Comparison of ENCODE assay signal across 26 cellular contexts in genomic region chr10:101299211-101299610, GRCh38. TPM values are rescaled to one million over a fixed set of nuclear protein-coding genes. Genes with fewer than 3 reads are reported as not detected.
DNase-seq lines count a peak whose midpoint lies in the region; ATAC-seq, FAIRE-seq and TF ChIP-seq lines count a peak whose summit lies in the region.
"Had no signal": no experiment of that assay in that cellular context is flagged by ENCODE, and none has a peak within 500 bp of the region (broad histone marks: within the 10 kb centered on the region; RNA-seq: fewer than 3 reads in every experiment).

No MANE protein-coding gene starts in this region.

- H4K20me1 ChIP-seq in GM12878 (ENCODE audit: control insufficient read depth, insufficient read depth) = no peaks in the 10 kb centered on the region; the same call in 1 of the 2 replicates

- no peak overlapping the region for H3K9ac ChIP-seq in GM12878 (ENCODE audit: control insufficient read depth, insufficient read depth, low read length)
- H3K9ac ChIP-seq: BLaER1 treated with 17β-estradiol and CSF1 and Interleukin-3, amounts not matched to agents 10 nM and 100 nM; GM23248 had no signal

- TF ChIP-seq POLR2A in GM12878 (IDR thresholded peaks at IDR 0.05; ENCODE audit: low read depth, low read length) = no peak

- no peak overlapping the region for H3K4me3 Mint-ChIP-seq in progenitor cell of endocrine pancreas (ENCODE audit: low read depth)
- H3K4me3 Mint-ChIP-seq: CD4-positive, alpha-beta T cell; CD8-positive, alpha-beta memory T cell; H9; HFFc6 had no signal

- no peak overlapping the region for H3K4me3 ChIP-seq in HEK293 (ENCODE audit: low read depth, low read length)
- H3K4me3 ChIP-seq in GM12878 = no peak overlapping the region
- H3K4me3 ChIP-seq: A549; BLaER1 treated with 17β-estradiol and CSF1 and Interleukin-3, amounts not matched to agents 10 nM and 100 nM; GM23248 had no signal

- no peaks in the 10 kb centered on the region for H3K4me1 Mint-ChIP-seq in progenitor cell of endocrine pancreas (ENCODE audit: low read depth)
- H3K4me1 Mint-ChIP-seq: CD14-positive monocyte had no signal

- intact Hi-C loops in GM12878 (cut with micrococcal nuclease; ENCODE audit: unreplicated experiment) = loop anchor here (2.0 to 5.0 kb wide), 2 partner anchors 143 to 272 kb away; no protein-coding TSS in a partner anchor

- no TSS peak for BruUV-seq in GM12878 (replicated peaks; lab: Mats Ljungman, UMichigan)

- no peaks in the 10 kb centered on the region for H3K9me3 Mint-ChIP-seq in progenitor cell of endocrine pancreas (ENCODE audit: low read depth)
- H3K9me3 Mint-ChIP-seq: CD4-positive, alpha-beta T cell; CD8-positive, alpha-beta memory T cell; H9; HFFc6 had no signal

- TF ChIP-seq CTCF in HEK293 (tag by site-specific recombination; IDR thresholded peaks at IDR 0.05) = no peak
- TF ChIP-seq CTCF in GM12878 (IDR thresholded peaks at IDR 0.05 in 2 of 3, conservative IDR thresholded peaks at IDR 0.05 in 1 of 3; ENCODE audit: control insufficient read depth in 2 of 3, extremely low read depth in 1 of 3, insufficient read depth in 1 of 3, low read depth in 3 of 3, low read length in 3 of 3) = no peak
- no peak for TF ChIP-seq CTCF in progenitor cell of endocrine pancreas (IDR thresholded peaks at IDR 0.05; ENCODE audit: unreplicated experiment)

- no peak for TF ChIP-seq RAD21 in GM12878 (IDR thresholded peaks at IDR 0.05; ENCODE audit: insufficient read depth, low read depth, low read length)

- 16% methylated on average over 6 of the region's 6 CpGs for WGBS in GM12878 (ENCODE audit: insufficient coverage, insufficient replicate concordance, low lambda C conversion rate, missing lambda C conversion rate)

- peaks cover 0 to 6% of the 10 kb centered on the region in 2 experiments; a peak in 3 of 4 replicates for H3K27me3 ChIP-seq in GM12878 (replicated peaks in 1 of 2; ENCODE audit: control insufficient read depth in 2 of 2, insufficient read depth in 2 of 2, low read length in 1 of 2)
- H3K27me3 ChIP-seq: BE2C had no signal

- H3K4me1 ChIP-seq in HEK293 (ENCODE audit: control insufficient read depth, insufficient read depth, low read length) = no peaks in the 10 kb centered on the region
- no peaks in the 10 kb centered on the region for H3K4me1 ChIP-seq in GM12878 (ENCODE audit: control insufficient read depth, insufficient read depth, low read length)
- H3K4me1 ChIP-seq: A549; BLaER1 treated with 17β-estradiol and CSF1 and Interleukin-3, amounts not matched to agents 10 nM and 100 nM had no signal

- RAD21 ChIA-PET in GM12878 (lab: Charles Lee; ENCODE audit: unreplicated experiment) = no interaction called here

- no peaks in the 10 kb centered on the region for H3K36me3 Mint-ChIP-seq in progenitor cell of endocrine pancreas (ENCODE audit: insufficient read depth)
- H3K36me3 Mint-ChIP-seq: CD14-positive monocyte; CD8-positive, alpha-beta memory T cell had no signal

- H3K27ac Mint-ChIP-seq in progenitor cell of endocrine pancreas = peak overlapping the region; percentile 62
- H3K27ac Mint-ChIP-seq: CD14-positive monocyte; CD4-positive, alpha-beta T cell; H9; HFFc6 had no signal

- no peak for TF ChIP-seq EP300 in GM12878 (IDR thresholded peaks at IDR 0.05; ENCODE audit: borderline replicate concordance in 1 of 2, control insufficient read depth in 1 of 2, low read depth in 2 of 2, low read length in 2 of 2)

- no peak for FAIRE-seq in GM12878 (lab: Jason Lieb, UNC)
- FAIRE-seq: A549, D721Med, GM12891, GM18507 had no signal

- H3K9me3 ChIP-seq in HEK293 (ENCODE audit: control insufficient read depth, insufficient read depth, low read depth, low read length) (no peaks in the 10 kb centered on the region), GM12878 (replicated peaks; ENCODE audit: control insufficient read depth, insufficient read depth, low read length) (no peaks in the 10 kb centered on the region)
- H3K9me3 ChIP-seq: A549; BE2C; BLaER1 treated with 17β-estradiol and CSF1 and Interleukin-3, amounts not matched to agents 10 nM and 100 nM had no signal

- no peak overlapping the region for H2AFZ ChIP-seq in GM12878 (ENCODE audit: control insufficient read depth, low read depth, low read length)
- H2AFZ ChIP-seq: GM23248 had no signal

- H3K27ac ChIP-seq in HEK293 (ENCODE audit: extremely low read depth, low read depth, low read length) = no peak overlapping the region
- H3K27ac ChIP-seq in GM12878 (ENCODE audit: control insufficient read depth, insufficient read depth) = no peak overlapping the region
- H3K27ac ChIP-seq: A549; BLaER1 treated with 17β-estradiol and CSF1 and Interleukin-3, amounts not matched to agents 10 nM and 100 nM; GM23248 had no signal

- in situ Hi-C loops in GM12878 (cut with MboI) = loop anchor here (10.0 kb wide), 1 partner anchor 146 kb away; no protein-coding TSS in a partner anchor

- POLR2A ChIA-PET in HEK293 (lab: Yijun Ruan, JAX) (no interaction called here), GM12878 (lab: Charles Lee) (no interaction called here)

- H3K27me3 Mint-ChIP-seq in progenitor cell of endocrine pancreas = peaks cover 83% of the 10 kb centered on the region

- no peak for ATAC-seq in GM12878
- no peak for ATAC-seq in GM21423 (IDR thresholded peaks at IDR 0.05; ENCODE audit: unreplicated experiment)
- ATAC-seq: HCT116 had no signal

- no peaks in the 10 kb centered on the region for H3K79me2 ChIP-seq in GM12878 (ENCODE audit: control insufficient read depth, insufficient read depth, low read length)

- no peak overlapping the region for H3K4me2 ChIP-seq in GM12878 (ENCODE audit: control insufficient read depth, insufficient read depth)
- H3K4me2 ChIP-seq: A549; BLaER1 treated with 17β-estradiol and CSF1 and Interleukin-3, amounts not matched to agents 10 nM and 100 nM had no signal

- CTCF ChIA-PET in HEK293 (lab: Yijun Ruan, JAX) = interaction anchor here (1.3 to 6.0 kb wide), 7 partner anchors 8 to 168 kb away, joined by 3 to 38 read pairs (median 10); no protein-coding TSS in a partner anchor
- CTCF ChIA-PET in GM12878 (lab: Yijun Ruan, JAX) = no interaction called here

- SMC1A ChIA-PET in GM12878 (lab: Charles Lee; ENCODE audit: uncharacterized antibody, unreplicated experiment) = no interaction called here

- H3K36me3 ChIP-seq in HEK293 (ENCODE audit: control insufficient read depth in 2 of 2, insufficient read depth in 1 of 2, low read length in 2 of 2) (no peaks in the 10 kb centered on the region), GM12878 (ENCODE audit: control insufficient read depth in 2 of 2, insufficient read depth in 2 of 2, low read length in 1 of 2) (no peaks in the 10 kb centered on the region)
- H3K36me3 ChIP-seq: BE2C; BLaER1 treated with 17β-estradiol and CSF1 and Interleukin-3, amounts not matched to agents 10 nM and 100 nM had no signal

- DNase-seq in GM12878 (ENCODE audit: low read depth, low spot score) = no peak
- DNase-seq in progenitor cell of endocrine pancreas (ENCODE audit: low spot score, unreplicated experiment) = no peak
- DNase-seq in hypothalamus (lab: John Stamatoyannopoulos, UW) = no peak
- no peak for DNase-seq in NCI-H1417 (lab: John Stamatoyannopoulos, UW)
- DNase-seq: 8988T; ACHN; AML-193; BE2C; CD4-positive, alpha-beta T cell; CD8-positive, alpha-beta memory T cell; DMS 273 treated with DMSO at 0.1 percent for 48 hours; DMS79; EL; GDM1; GM23248; H9; HFFc6 had no signal

TF ChIP-seq in HEK293, 187 proteins besides CTCF, POLR2A, EP300 and RAD21:
- TF ChIP-seq EGR2 (tag by site-specific recombination; IDR thresholded peaks at IDR 0.05; ENCODE audit: low read depth) = no peak
- TF ChIP-seq ZNF341 (tag by site-specific recombination; IDR thresholded peaks at IDR 0.05; ENCODE audit: low read depth) = peak; percentile 42; the same call in 1 of the 2 replicates

TF ChIP-seq in GM12878, 131 proteins besides CTCF, POLR2A, EP300 and RAD21 (continues in another document):
- TF ChIP-seq PBX3 (IDR thresholded peaks at IDR 0.05; ENCODE audit: insufficient replicate concordance, low read depth, low read length) = peak; percentile 53
- no peak for TF ChIP-seq STAT3 (IDR thresholded peaks at IDR 0.05; ENCODE audit: low read depth, low read length)
- peak; percentile 91 for TF ChIP-seq BCL3 (IDR thresholded peaks at IDR 0.05; ENCODE audit: borderline replicate concordance, insufficient read depth, low read depth, low read length, poor library complexity, severe bottlenecking)

RNA-seq across cellular contexts. Expression of gene BTRC, which starts 54.8 kb away (rescaled TPM):
- 28.1 and 31.4 TPM in 2 replicates for total RNA-seq in GM12878 (2013; cell fraction: nucleolus; rRNA removed)
- total RNA-seq in GM12878 (2014; rRNA removed) (4.7 and 5.6 TPM in 2 replicates), GM12878 (2014; rRNA removed; fragmentation: Illumina TruSeq; extraction: Trizol) (8.5 and 8.6 TPM in 2 replicates), GM12878 (2021) (12.7 and 14.8 TPM in 2 replicates), progenitor cell of endocrine pancreas (43.5 and 46.5 TPM in 2 replicates)
- polyA plus RNA-seq in GM12878 (2011; ENCODE audit: low read depth) = 4.3 TPM
- polyA plus RNA-seq in GM12878 (2011; rRNA removed) (18.6 and 26.4 TPM in 2 replicates), GM12878 (2014; fragmentation: Illumina TruSeq; extraction: Trizol) (8.8 and 11.3 TPM in 2 replicates), GM12878 (2014; fragmentation: Nextera tagmentation; extraction: Ambion mirVana) (1 to 10 TPM; 2.2 to 3.2 TPM), GM12878 (2014; rRNA removed) (6.5 and 7.8 TPM in 2 replicates), GM12878 (2016; fragmentation: Nextera tagmentation; extraction: Ambion mirVana) (10 to 100 TPM; 10.4 to 10.8 TPM)
- polyA plus RNA-seq in GM12878 (2011; cell fraction: cytosol; rRNA removed) = 9.2 and 10.1 TPM in 2 replicates
- polyA plus RNA-seq in GM12878 (2011; cell fraction: nucleus; rRNA removed) = 13.6 and 14.8 TPM in 2 replicates
- polyA plus RNA-seq in GM12878 (2012) = 4.4 and 5.7 TPM in 2 replicates
- 19.8 and 25.5 TPM in 2 replicates for polyA minus RNA-seq in GM12878 (2011; rRNA and poly(A)+ RNA removed)
- 3.3 and 4.1 TPM in 2 replicates for polyA minus RNA-seq in GM12878 (2011; cell fraction: cytosol; rRNA and poly(A)+ RNA removed)
- 6.2 and 12.7 TPM in 2 replicates for polyA minus RNA-seq in GM12878 (2011; cell fraction: nucleus; rRNA and poly(A)+ RNA removed)

Comparison
In these comparisons a context has a peak if more than half of its experiments do, and no peak if none do; other contexts are left out.
1. Of the 9 proteins assayed by ChIP-seq in both HEK293 and GM12878: peak only in HEK293: none; only in GM12878: PBX3; in both: none; in neither: 8.